Comparison of ENCODE assay signal across 8 cellular contexts in genomic region chr4:121900132-121900983, GRCh38. TPM values are rescaled to one million over a fixed set of nuclear protein-coding genes. Genes with fewer than 3 reads are reported as not detected.
DNase-seq lines count a peak whose midpoint lies in the region; ATAC-seq, FAIRE-seq and TF ChIP-seq lines count a peak whose summit lies in the region.

No MANE protein-coding gene starts in this region.

- H3K27me3 Mint-ChIP-seq in activated naive CD4-positive, alpha-beta T cell treated with anti-CD3 and anti-CD28 coated beads, Interleukin-2, amount 10 ng/mL, durations not matched to agents 7 days and 5 days = no peaks in the 10 kb centered on the region

- DNase-seq in HTR-8/SVneo (ENCODE audit: insufficient read length, low spot score) (peak; percentile 36), RWPE1 (ENCODE audit: low spot score) (peak; percentile 55), glomerular endothelial cell (ENCODE audit: extremely low read depth, low read depth, low spot score) (peak; percentile 41), pulmonary artery endothelial cell (ENCODE audit: low read depth, low spot score) (peak; percentile 5), 8988T (no peak)
- DNase-seq in activated naive CD4-positive, alpha-beta T cell treated with anti-CD3 and anti-CD28 coated beads, Interleukin-2, amount 10 ng/mL, durations not matched to agents 7 days and 5 days = peak; percentile 64

- TF ChIP-seq CTCF in RWPE1 (conservative IDR thresholded peaks at IDR 0.05; ENCODE audit: low read depth) = peak; percentile 83

- no peak overlapping the region for H3K4me3 Mint-ChIP-seq in activated naive CD4-positive, alpha-beta T cell treated with anti-CD3 and anti-CD28 coated beads, Interleukin-2, amount 10 ng/mL, durations not matched to agents 7 days and 5 days

- peak; percentile 89 for FAIRE-seq in G401.6 (lab: Jason Lieb, UNC)
- no peak for FAIRE-seq in HTR-8/SVneo (lab: Jason Lieb, UNC)

- ATAC-seq in GM21529 (IDR thresholded peaks at IDR 0.05; ENCODE audit: unreplicated experiment) = peak; percentile 96

- no peak overlapping the region for H3K27ac ChIP-seq in RWPE1

- no peak overlapping the region for H3K27ac Mint-ChIP-seq in activated naive CD4-positive, alpha-beta T cell treated with anti-CD3 and anti-CD28 coated beads, Interleukin-2, amount 10 ng/mL, durations not matched to agents 7 days and 5 days

- CTCF ChIA-PET in RWPE1 (lab: Yijun Ruan, JAX) = interaction anchor here (0.6 to 1.1 kb wide), 9 partner anchors 9 to 1012 kb away, joined by 3 to 12 read pairs (median 3); no protein-coding TSS in a partner anchor
- CTCF ChIA-PET in activated naive CD4-positive, alpha-beta T cell treated with anti-CD3 and anti-CD28 coated beads, Interleukin-2, amount 10 ng/mL, durations not matched to agents 7 days and 5 days (lab: Charles Lee) = interaction anchor here (0.6 to 2.8 kb wide), 25 partner anchors 10 to 1030 kb away, joined by 3 to 44 read pairs (median 4); partner anchors contain the start of gene TRPC3

- H3K4me1 Mint-ChIP-seq in activated naive CD4-positive, alpha-beta T cell treated with anti-CD3 and anti-CD28 coated beads, Interleukin-2, amount 10 ng/mL, durations not matched to agents 7 days and 5 days = peaks cover 7% of the 10 kb centered on the region

- POLR2A ChIA-PET in RWPE1 (lab: Yijun Ruan, JAX; ENCODE audit: low non-redundant PET) = no interaction called here

- H3K36me3 Mint-ChIP-seq in activated naive CD4-positive, alpha-beta T cell treated with anti-CD3 and anti-CD28 coated beads, Interleukin-2, amount 10 ng/mL, durations not matched to agents 7 days and 5 days = no peaks in the 10 kb centered on the region

- no peaks in the 10 kb centered on the region for H3K9me3 Mint-ChIP-seq in activated naive CD4-positive, alpha-beta T cell treated with anti-CD3 and anti-CD28 coated beads, Interleukin-2, amount 10 ng/mL, durations not matched to agents 7 days and 5 days

RNA-seq across cellular contexts. Expression of gene BBS7, which starts 30.1 kb away (rescaled TPM):
- 11.1 and 21.4 TPM in 2 replicates for total RNA-seq in glomerular endothelial cell
- 19.2 and 20.4 TPM in 2 replicates for total RNA-seq in pulmonary artery endothelial cell

RNA-seq across cellular contexts. Expression of gene TRPC3, which starts 51.5 kb away (rescaled TPM):
- total RNA-seq in glomerular endothelial cell = 0.18 TPM in 1 of 2 replicates, not detected in the other
- 0.07 and 0.20 TPM in 2 replicates for total RNA-seq in pulmonary artery endothelial cell
